In genomic region chr2:150631236-150631603, GRCh38 we compare ENCODE assay signal across 1 cellular context.
TF ChIP-seq lines count a peak whose summit lies in the region.

No MANE protein-coding gene starts in this region.

TF ChIP-seq in IMR-90, 13 proteins besides CTCF, POLR2A, EP300 and RAD21:
- TF ChIP-seq USF2 (IDR thresholded peaks at IDR 0.05; ENCODE audit: low read depth, low read length) (no peak), ELK1 (IDR thresholded peaks at IDR 0.05; ENCODE audit: borderline replicate concordance, low read depth, low read length) (no peak), BHLHE40 (IDR thresholded peaks at IDR 0.05; ENCODE audit: low read depth, low read length) (no peak), FOS (IDR thresholded peaks at IDR 0.05; ENCODE audit: low read depth, low read length) (no peak), CHD1 (IDR thresholded peaks at IDR 0.05; ENCODE audit: low read depth, low read length) (no peak), NFE2L2 (IDR thresholded peaks at IDR 0.05; ENCODE audit: low read depth, low read length) (no peak), RCOR1 (IDR thresholded peaks at IDR 0.05; ENCODE audit: insufficient replicate concordance, low read length) (no peak), MAFK (IDR thresholded peaks at IDR 0.05; ENCODE audit: low read depth, low read length) (no peak)
